8 cellular contexts compared by ENCODE assay signal in the genomic region with DNA sequence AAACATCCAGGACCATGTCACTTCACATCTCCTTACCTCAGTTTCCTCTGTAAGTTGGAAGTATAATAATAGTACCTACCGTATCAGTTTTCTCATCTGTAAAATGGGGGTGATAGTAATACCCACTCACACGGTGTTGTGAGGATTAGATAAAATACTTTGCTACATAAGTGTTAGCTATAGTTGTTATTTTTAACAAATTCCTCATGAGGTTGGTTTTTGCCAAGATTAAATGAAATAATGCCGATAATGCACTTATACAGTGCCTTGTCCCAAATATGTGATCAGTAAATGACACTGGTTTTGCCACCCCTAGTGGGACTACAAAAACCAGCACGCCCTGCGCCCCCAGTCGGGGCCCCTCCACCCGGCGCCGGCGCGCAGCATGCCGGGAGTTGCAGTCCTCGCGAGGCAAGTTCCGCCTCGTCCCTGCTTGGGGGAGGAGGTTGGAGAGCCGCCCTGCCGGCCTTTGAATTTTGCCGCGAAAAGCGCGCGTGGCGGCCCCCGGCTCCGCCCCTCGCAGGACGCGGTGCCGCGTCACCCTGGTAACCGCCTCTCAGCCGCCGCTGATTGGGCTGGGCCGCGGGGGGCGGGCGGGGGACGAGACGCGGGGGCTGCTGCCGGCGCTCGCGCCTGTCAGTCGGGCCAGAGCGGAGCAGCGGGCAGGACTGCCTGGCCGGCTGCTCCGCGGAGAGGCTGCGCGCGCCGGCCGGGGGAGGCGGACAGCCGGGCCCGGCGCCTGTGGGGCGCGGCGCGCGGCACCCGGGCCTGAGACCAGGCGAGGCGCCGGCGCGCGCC. TPM values are rescaled to one million over a fixed set of nuclear protein-coding genes. Genes with fewer than 3 reads are reported as not detected.
DNase-seq lines count a peak whose midpoint lies in the region; ATAC-seq and TF ChIP-seq lines count a peak whose summit lies in the region.

A gene (plus strand): TSS at position 639 of the 798 bp plus-strand sequence. CDS start 30,322 bp downstream, outside the sequence.

- TF ChIP-seq CTCF in VCaP (conservative IDR thresholded peaks at IDR 0.05) (no peak), mammary epithelial cell (conservative IDR thresholded peaks at IDR 0.05 in 1 of 2, IDR thresholded peaks at IDR 0.05 in 1 of 2; ENCODE audit: extremely low read depth in 1 of 2, insufficient read depth in 1 of 2, low read depth in 1 of 2, low read length in 2 of 2) (no peak)

- H3K9me3 ChIP-seq in mammary epithelial cell (replicated peaks; ENCODE audit: insufficient read depth, low read length), result no peaks in the 10 kb centered on the region
- no peaks in the 10 kb centered on the region for H3K9me3 ChIP-seq in iPS-18c (ENCODE audit: control insufficient read depth, insufficient read depth, low read length)
- H3K9me3 ChIP-seq in skeletal muscle tissue (ENCODE audit: control insufficient read depth in 3 of 3, low read length in 3 of 3), result no peaks in the 10 kb centered on the region

- H3K9ac ChIP-seq in mammary epithelial cell (ENCODE audit: insufficient read depth, low read length) (no peak within 1 kb of the TSS), skeletal muscle tissue (ENCODE audit: low read depth in 1 of 3, low read length in 3 of 3) (peak within 1 kb of the TSS in 1 of 3 donors; percentile 69)

- no TSS peak for BruUV-seq in mammary epithelial cell (replicated peaks; lab: Mats Ljungman, UMichigan)

- intact Hi-C loops in mammary epithelial cell (cut with micrococcal nuclease), result loop anchor here (2.0 to 5.0 kb wide), 2 partner anchors 61 to 196 kb away; no protein-coding TSS in a partner anchor

- peak within 1 kb of the TSS; percentile 94 for H3K4me2 ChIP-seq in mammary epithelial cell (ENCODE audit: insufficient read depth, low read depth, low read length)

- H3K27me3 ChIP-seq in mammary epithelial cell (ENCODE audit: insufficient read depth, low read length) (peaks cover 4% of the 10 kb centered on the region), skeletal muscle tissue (ENCODE audit: control insufficient read depth in 3 of 3, insufficient read depth in 3 of 3, low read length in 3 of 3) (peaks cover 7 to 38% (median 24%) of the 10 kb centered on the region in 3 donors)

- CTCF ChIA-PET in mammary epithelial cell (lab: Charles Lee; ENCODE audit: low non-redundant PET), result no interaction called here

- in situ Hi-C loops in ACHN (cut with HindIII; ENCODE audit: low pct_ligation_motif_present, low pct_unique_long_range_greater_than_20kb, low sequenced_read_pairs) (no loop called here), mammary epithelial cell (cut with MboI; ENCODE audit: low sequenced_read_pairs in 2 of 2) (no loop called here)

- H3K27ac ChIP-seq in VCaP (peak within 1 kb of the TSS; percentile 90), mammary epithelial cell (ENCODE audit: insufficient read depth, low read depth, low read length) (no peak within 1 kb of the TSS), skeletal muscle tissue (ENCODE audit: low read depth, low read length) (peak within 1 kb of the TSS; percentile 67)

- no peaks in the 10 kb centered on the region for H3K79me2 ChIP-seq in mammary epithelial cell (ENCODE audit: insufficient read depth, low read length)

- peak within 1 kb of the TSS; percentile 76 for H2AFZ ChIP-seq in mammary epithelial cell (ENCODE audit: low read depth, low read length)

- peak; percentile 98 for DNase-seq in ACHN
- peak; percentile 98 for DNase-seq in NCI-H2196 (lab: John Stamatoyannopoulos, UW; ENCODE audit: unreplicated experiment)
- DNase-seq in mammary epithelial cell, result peak; percentile 95

- 3% methylated on average over 17 of the region's 72 CpGs for WGBS in mammary epithelial cell (ENCODE audit: low coverage, missing lambda C conversion rate)

- peaks cover 5% of the 10 kb centered on the region for H3K4me1 ChIP-seq in mammary epithelial cell (ENCODE audit: insufficient read depth, low read length)
- peaks cover 21 to 48% (median 33%) of the 10 kb centered on the region in 3 donors for H3K4me1 ChIP-seq in skeletal muscle tissue (ENCODE audit: control insufficient read depth in 3 of 3, insufficient read depth in 3 of 3, low read length in 3 of 3)

- H3K4me3 ChIP-seq in mammary epithelial cell (replicated peaks in 1 of 3; ENCODE audit: insufficient read depth in 1 of 3, low read depth in 2 of 3, low read length in 3 of 3) (peak within 1 kb of the TSS; percentile 21 to 59 (median 45)), iPS-18c (ENCODE audit: insufficient read depth, low read depth, low read length) (peak within 1 kb of the TSS; percentile 64), skeletal muscle tissue (ENCODE audit: low read length in 3 of 3) (peak within 1 kb of the TSS; percentile 38 to 63 (median 61))

- H3K36me3 ChIP-seq in mammary epithelial cell (ENCODE audit: insufficient read depth, low read length), result no peaks in the 10 kb centered on the region
- no peaks in the 10 kb centered on the region for H3K36me3 ChIP-seq in skeletal muscle tissue (ENCODE audit: control insufficient read depth in 3 of 3, insufficient read depth in 3 of 3, low read length in 3 of 3)

- H4K20me1 ChIP-seq in mammary epithelial cell (ENCODE audit: insufficient read depth, low read length), result no peaks in the 10 kb centered on the region

- dilution Hi-C loops in mammary epithelial cell (cut with HindIII; ENCODE audit: low sequenced_read_pairs), result no loop called here

- ATAC-seq in GM18870 (IDR thresholded peaks at IDR 0.05; ENCODE audit: unreplicated experiment) (peak; percentile 81), HG03108 (IDR thresholded peaks at IDR 0.05; ENCODE audit: unreplicated experiment) (peak; percentile 92)

RNA-seq across cellular contexts. Expression of the gene that starts here (rescaled TPM):
- total RNA-seq in mammary epithelial cell, result 1 to 10 TPM in 1 of 2 donors, under 1 TPM in 1; 0.50 to 1.3 TPM
- polyA plus RNA-seq in mammary epithelial cell, result 0.71 TPM
- 2.1 TPM for polyA minus RNA-seq in mammary epithelial cell
- 1.0 TPM for total RNA-seq in skeletal muscle tissue
